1 cellular context compared by ENCODE assay signal in genomic region chr20:1469925-1470571, GRCh38.
TF ChIP-seq lines count a peak whose summit lies in the region.

No MANE protein-coding gene starts in this region.

TF ChIP-seq in GM23338, 12 proteins besides CTCF, POLR2A, EP300 and RAD21:
- TF ChIP-seq, protein P1, sequence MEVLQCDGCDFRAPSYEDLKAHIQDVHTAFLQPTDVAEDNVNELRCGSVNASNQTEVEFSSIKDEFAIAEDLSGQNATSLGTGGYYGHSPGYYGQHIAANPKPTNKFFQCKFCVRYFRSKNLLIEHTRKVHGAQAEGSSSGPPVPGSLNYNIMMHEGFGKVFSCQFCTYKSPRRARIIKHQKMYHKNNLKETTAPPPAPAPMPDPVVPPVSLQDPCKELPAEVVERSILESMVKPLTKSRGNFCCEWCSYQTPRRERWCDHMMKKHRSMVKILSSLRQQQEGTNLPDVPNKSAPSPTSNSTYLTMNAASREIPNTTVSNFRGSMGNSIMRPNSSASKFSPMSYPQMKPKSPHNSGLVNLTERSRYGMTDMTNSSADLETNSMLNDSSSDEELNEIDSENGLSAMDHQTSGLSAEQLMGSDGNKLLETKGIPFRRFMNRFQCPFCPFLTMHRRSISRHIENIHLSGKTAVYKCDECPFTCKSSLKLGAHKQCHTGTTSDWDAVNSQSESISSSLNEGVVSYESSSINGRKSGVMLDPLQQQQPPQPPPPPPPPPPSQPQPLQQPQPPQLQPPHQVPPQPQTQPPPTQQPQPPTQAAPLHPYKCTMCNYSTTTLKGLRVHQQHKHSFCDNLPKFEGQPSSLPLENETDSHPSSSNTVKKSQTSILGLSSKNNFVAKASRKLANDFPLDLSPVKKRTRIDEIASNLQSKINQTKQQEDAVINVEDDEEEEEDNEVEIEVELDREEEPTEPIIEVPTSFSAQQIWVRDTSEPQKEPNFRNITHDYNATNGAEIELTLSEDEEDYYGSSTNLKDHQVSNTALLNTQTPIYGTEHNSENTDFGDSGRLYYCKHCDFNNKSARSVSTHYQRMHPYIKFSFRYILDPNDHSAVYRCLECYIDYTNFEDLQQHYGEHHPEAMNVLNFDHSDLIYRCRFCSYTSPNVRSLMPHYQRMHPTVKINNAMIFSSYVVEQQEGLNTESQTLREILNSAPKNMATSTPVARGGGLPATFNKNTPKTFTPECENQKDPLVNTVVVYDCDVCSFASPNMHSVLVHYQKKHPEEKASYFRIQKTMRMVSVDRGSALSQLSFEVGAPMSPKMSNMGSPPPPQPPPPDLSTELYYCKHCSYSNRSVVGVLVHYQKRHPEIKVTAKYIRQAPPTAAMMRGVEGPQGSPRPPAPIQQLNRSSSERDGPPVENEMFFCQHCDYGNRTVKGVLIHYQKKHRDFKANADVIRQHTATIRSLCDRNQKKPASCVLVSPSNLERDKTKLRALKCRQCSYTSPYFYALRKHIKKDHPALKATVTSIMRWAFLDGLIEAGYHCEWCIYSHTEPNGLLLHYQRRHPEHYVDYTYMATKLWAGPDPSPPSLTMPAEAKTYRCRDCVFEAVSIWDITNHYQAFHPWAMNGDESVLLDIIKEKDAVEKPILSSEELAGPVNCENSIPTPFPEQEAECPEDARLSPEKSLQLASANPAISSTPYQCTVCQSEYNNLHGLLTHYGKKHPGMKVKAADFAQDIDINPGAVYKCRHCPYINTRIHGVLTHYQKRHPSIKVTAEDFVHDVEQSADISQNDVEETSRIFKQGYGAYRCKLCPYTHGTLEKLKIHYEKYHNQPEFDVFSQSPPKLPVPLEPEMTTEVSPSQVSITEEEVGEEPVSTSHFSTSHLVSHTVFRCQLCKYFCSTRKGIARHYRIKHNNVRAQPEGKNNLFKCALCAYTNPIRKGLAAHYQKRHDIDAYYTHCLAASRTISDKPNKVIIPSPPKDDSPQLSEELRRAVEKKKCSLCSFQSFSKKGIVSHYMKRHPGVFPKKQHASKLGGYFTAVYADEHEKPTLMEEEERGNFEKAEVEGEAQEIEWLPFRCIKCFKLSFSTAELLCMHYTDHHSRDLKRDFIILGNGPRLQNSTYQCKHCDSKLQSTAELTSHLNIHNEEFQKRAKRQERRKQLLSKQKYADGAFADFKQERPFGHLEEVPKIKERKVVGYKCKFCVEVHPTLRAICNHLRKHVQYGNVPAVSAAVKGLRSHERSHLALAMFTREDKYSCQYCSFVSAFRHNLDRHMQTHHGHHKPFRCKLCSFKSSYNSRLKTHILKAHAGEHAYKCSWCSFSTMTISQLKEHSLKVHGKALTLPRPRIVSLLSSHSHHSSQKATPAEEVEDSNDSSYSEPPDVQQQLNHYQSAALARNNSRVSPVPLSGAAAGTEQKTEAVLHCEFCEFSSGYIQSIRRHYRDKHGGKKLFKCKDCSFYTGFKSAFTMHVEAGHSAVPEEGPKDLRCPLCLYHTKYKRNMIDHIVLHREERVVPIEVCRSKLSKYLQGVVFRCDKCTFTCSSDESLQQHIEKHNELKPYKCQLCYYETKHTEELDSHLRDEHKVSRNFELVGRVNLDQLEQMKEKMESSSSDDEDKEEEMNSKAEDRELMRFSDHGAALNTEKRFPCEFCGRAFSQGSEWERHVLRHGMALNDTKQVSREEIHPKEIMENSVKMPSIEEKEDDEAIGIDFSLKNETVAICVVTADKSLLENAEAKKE (CRISPR knock-in tag; IDR thresholded peaks at IDR 0.05): no peak
- no peak for TF ChIP-seq ZNF331 (CRISPR knock-in tag; IDR thresholded peaks at IDR 0.05; ENCODE audit: low read depth)
- no peak for TF ChIP-seq STAT1 (IDR thresholded peaks at IDR 0.05; ENCODE audit: unreplicated experiment)
- TF ChIP-seq EZH2phosphoT487 (IDR thresholded peaks at IDR 0.05; ENCODE audit: unreplicated experiment): no peak
- TF ChIP-seq CREB1 (CRISPR knock-in tag; IDR thresholded peaks at IDR 0.05; ENCODE audit: low read depth): no peak
- no peak for TF ChIP-seq ZNF114 (CRISPR knock-in tag; IDR thresholded peaks at IDR 0.05)
- TF ChIP-seq NANOG (IDR thresholded peaks at IDR 0.05; ENCODE audit: borderline replicate concordance): no peak
- no peak for TF ChIP-seq ETS1 (IDR thresholded peaks at IDR 0.05)
- no peak for TF ChIP-seq EZH2 (IDR thresholded peaks at IDR 0.05; ENCODE audit: low read depth, unreplicated experiment)
- TF ChIP-seq JUNB (IDR thresholded peaks at IDR 0.05; ENCODE audit: unreplicated experiment): no peak
